1 cellular context compared by ENCODE assay signal in genomic region chr7:35647171-35647574, GRCh38.
TF ChIP-seq lines count a peak whose summit lies in the region.

No MANE protein-coding gene starts in this region.

TF ChIP-seq in HepG2, 621 proteins besides CTCF, POLR2A, EP300 and RAD21 (continued from another document and continues in another):
- no peak for TF ChIP-seq HNF1A (IDR thresholded peaks at IDR 0.05; ENCODE audit: low read depth)
- TF ChIP-seq HNF1A (CRISPR knock-in tag; IDR thresholded peaks at IDR 0.05; ENCODE audit: borderline replicate concordance), result no peak
- TF ChIP-seq MAF1 (CRISPR knock-in tag; IDR thresholded peaks at IDR 0.05; ENCODE audit: borderline replicate concordance), result no peak
- no peak for TF ChIP-seq SNRNP70 (IDR thresholded peaks at IDR 0.05; ENCODE audit: low read depth, low read length)
- TF ChIP-seq SKI (IDR thresholded peaks at IDR 0.05; ENCODE audit: partially characterized antibody), result no peak
- no peak for TF ChIP-seq MAFG (CRISPR knock-in tag; IDR thresholded peaks at IDR 0.05)
- no peak for TF ChIP-seq IKZF4 (CRISPR knock-in tag; IDR thresholded peaks at IDR 0.05; ENCODE audit: borderline replicate concordance, low read depth, not compliant biosample characterization)
- no peak for TF ChIP-seq ZNF841 (CRISPR knock-in tag; IDR thresholded peaks at IDR 0.05; ENCODE audit: borderline replicate concordance)
- no peak for TF ChIP-seq PLRG1 (conservative IDR thresholded peaks at IDR 0.05)
- no peak for TF ChIP-seq EZH2 (conservative IDR thresholded peaks at IDR 0.05; ENCODE audit: low read depth, low read length)
- no peak for TF ChIP-seq THAP9 (CRISPR knock-in tag; IDR thresholded peaks at IDR 0.05; ENCODE audit: borderline replicate concordance)
- TF ChIP-seq ZNF737 (CRISPR knock-in tag; IDR thresholded peaks at IDR 0.05; ENCODE audit: borderline replicate concordance), result no peak
- TF ChIP-seq MTERF4 (CRISPR knock-in tag; IDR thresholded peaks at IDR 0.05), result no peak
- TF ChIP-seq ZNF569 (CRISPR knock-in tag; IDR thresholded peaks at IDR 0.05; ENCODE audit: borderline replicate concordance), result no peak
- no peak for TF ChIP-seq ZHX1 (CRISPR knock-in tag; IDR thresholded peaks at IDR 0.05; ENCODE audit: low read depth)
- TF ChIP-seq ZNF724P (CRISPR knock-in tag; IDR thresholded peaks at IDR 0.05; ENCODE audit: borderline replicate concordance), result no peak
- no peak for TF ChIP-seq TEAD3 (CRISPR knock-in tag; optimal IDR thresholded peaks at IDR 0.05; ENCODE audit: borderline replicate concordance)
- TF ChIP-seq RORA (CRISPR knock-in tag; IDR thresholded peaks at IDR 0.05), result peak; percentile 95; the same call in 1 of the 2 replicates
- no peak for TF ChIP-seq ZNF143 (CRISPR knock-in tag; IDR thresholded peaks at IDR 0.05)
- no peak for TF ChIP-seq MAX (IDR thresholded peaks at IDR 0.05)
- no peak for TF ChIP-seq ZNF496 (CRISPR knock-in tag; IDR thresholded peaks at IDR 0.05; ENCODE audit: insufficient replicate concordance)
- TF ChIP-seq SRSF9 (IDR thresholded peaks at IDR 0.05; ENCODE audit: borderline replicate concordance, insufficient read depth, low read depth, low read length, poor library complexity, severe bottlenecking), result no peak
- TF ChIP-seq TFDP2 (CRISPR knock-in tag; IDR thresholded peaks at IDR 0.05), result no peak
- no peak for TF ChIP-seq ZNF883 (CRISPR knock-in tag; IDR thresholded peaks at IDR 0.05; ENCODE audit: not compliant biosample characterization)
- no peak for TF ChIP-seq BHLHE40 (IDR thresholded peaks at IDR 0.05; ENCODE audit: low read length)
- no peak for TF ChIP-seq MYNN (CRISPR knock-in tag; IDR thresholded peaks at IDR 0.05; ENCODE audit: low read depth)
- no peak for TF ChIP-seq IRX3 (CRISPR knock-in tag; IDR thresholded peaks at IDR 0.05; ENCODE audit: borderline replicate concordance, low read depth)
- no peak for TF ChIP-seq ZNF7 (CRISPR knock-in tag; IDR thresholded peaks at IDR 0.05)
- TF ChIP-seq POLR2AphosphoS2 (IDR thresholded peaks at IDR 0.05; ENCODE audit: low read depth, low read length), result no peak
- no peak for TF ChIP-seq ZUFSP (CRISPR knock-in tag; IDR thresholded peaks at IDR 0.05; ENCODE audit: borderline replicate concordance)
- no peak for TF ChIP-seq FOXM1 (CRISPR knock-in tag; IDR thresholded peaks at IDR 0.05)
- no peak for TF ChIP-seq POLR2AphosphoS5 (IDR thresholded peaks at IDR 0.05; ENCODE audit: low read depth, low read length)
- no peak for TF ChIP-seq ZNF230 (CRISPR knock-in tag; IDR thresholded peaks at IDR 0.05)
- TF ChIP-seq NCOR1 (IDR thresholded peaks at IDR 0.05; ENCODE audit: borderline replicate concordance, low read length), result no peak
- TF ChIP-seq ZNF335 (CRISPR knock-in tag; IDR thresholded peaks at IDR 0.05), result no peak
- no peak for TF ChIP-seq ZNF639 (CRISPR knock-in tag; conservative IDR thresholded peaks at IDR 0.05)
- TF ChIP-seq SIX4 (CRISPR knock-in tag; IDR thresholded peaks at IDR 0.05), result no peak
- no peak for TF ChIP-seq ARHGAP35 (CRISPR knock-in tag; IDR thresholded peaks at IDR 0.05; ENCODE audit: borderline replicate concordance)
- no peak for TF ChIP-seq ATF5 (CRISPR knock-in tag; IDR thresholded peaks at IDR 0.05; ENCODE audit: low read depth)
- TF ChIP-seq ZNF253 (CRISPR knock-in tag; IDR thresholded peaks at IDR 0.05; ENCODE audit: borderline replicate concordance), result no peak
- no peak for TF ChIP-seq HNRNPLL (IDR thresholded peaks at IDR 0.05; ENCODE audit: low read depth, low read length, poor library complexity, severe bottlenecking)
- no peak for TF ChIP-seq JUND (CRISPR knock-in tag; IDR thresholded peaks at IDR 0.05)
- TF ChIP-seq ZNF414 (CRISPR knock-in tag; IDR thresholded peaks at IDR 0.05), result no peak
- peak; percentile 94 for TF ChIP-seq HOMEZ (CRISPR knock-in tag; IDR thresholded peaks at IDR 0.05; ENCODE audit: low read depth)
- TF ChIP-seq CEBPB (IDR thresholded peaks at IDR 0.05; ENCODE audit: borderline replicate concordance, low read depth, low read length), result no peak
